Comparison of ENCODE assay signal across 9 cellular contexts in the genomic region with DNA sequence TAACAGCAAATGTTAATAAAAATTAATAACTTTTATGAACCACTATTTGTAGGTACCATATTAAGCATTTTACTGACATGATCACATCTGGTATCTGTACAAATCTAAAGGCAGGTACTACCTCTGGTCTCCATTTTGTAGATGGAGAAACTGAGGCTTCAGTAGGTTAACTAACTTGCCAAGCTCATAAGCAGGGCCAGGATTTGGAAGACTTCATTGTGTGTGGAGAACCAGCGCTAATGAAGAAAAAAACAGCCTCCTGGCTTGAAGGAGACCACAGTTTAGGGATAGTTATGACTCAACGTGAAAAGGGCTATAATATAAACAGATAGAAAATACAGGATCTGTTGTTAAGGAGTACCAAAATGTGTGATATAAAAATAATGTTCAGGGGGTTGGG. TPM values are rescaled to one million over a fixed set of nuclear protein-coding genes. Genes with fewer than 3 reads are reported as not detected.
DNase-seq lines count a peak whose midpoint lies in the region; ATAC-seq, FAIRE-seq and TF ChIP-seq lines count a peak whose summit lies in the region.
"Had no signal": no experiment of that assay in that cellular context is flagged by ENCODE, and none has a peak within 500 bp of the region (broad histone marks: within the 10 kb centered on the region; RNA-seq: fewer than 3 reads in every experiment).

No MANE protein-coding gene starts in this region.

- H3K4me3 ChIP-seq in GM12864 (ENCODE audit: low read depth, low read length) (peak overlapping the region; percentile 93; the same call in 1 of the 2 replicates), RWPE2 (ENCODE audit: severe bottlenecking) (peak overlapping the region; percentile 84), fibroblast of lung (replicated peaks in 1 of 4; ENCODE audit: control extremely low read depth in 1 of 4, insufficient read depth in 1 of 4, low read depth in 3 of 4, low read length in 4 of 4) (peak overlapping the region; percentile 64 to 94 (median 84)), rectal smooth muscle tissue (ENCODE audit: low read length) (peak overlapping the region; percentile 9)

- no peak for FAIRE-seq in RCC 7860 (lab: Jason Lieb, UNC)

- H3K27me3 ChIP-seq in RWPE2 (ENCODE audit: insufficient read depth, poor library complexity, severe bottlenecking) (no peaks in the 10 kb centered on the region), fibroblast of lung (ENCODE audit: control insufficient read depth, insufficient read depth, low read length) (no peaks in the 10 kb centered on the region), rectal smooth muscle tissue (ENCODE audit: control insufficient read depth, insufficient read depth, low read length) (no peaks in the 10 kb centered on the region)

- peaks cover 29% of the 10 kb centered on the region for H3K79me2 ChIP-seq in fibroblast of lung (ENCODE audit: control insufficient read depth, insufficient read depth, low read length)

- no peak overlapping the region for H2AFZ ChIP-seq in fibroblast of lung (ENCODE audit: low read length)

- H3K4me1 ChIP-seq in RWPE2 (ENCODE audit: insufficient read depth, poor library complexity, severe bottlenecking): peaks cover 12% of the 10 kb centered on the region
- no peaks in the 10 kb centered on the region for H3K4me1 ChIP-seq in fibroblast of lung (ENCODE audit: control insufficient read depth, extremely low read depth, insufficient read depth, low read length)
- peaks cover 4% of the 10 kb centered on the region for H3K4me1 ChIP-seq in rectal smooth muscle tissue (ENCODE audit: control insufficient read depth, insufficient read depth, low read length)

- H3K27ac ChIP-seq in RWPE2 (ENCODE audit: poor library complexity, severe bottlenecking) (no peak overlapping the region), fibroblast of lung (ENCODE audit: insufficient read depth, low read length) (no peak overlapping the region), rectal smooth muscle tissue (ENCODE audit: low read depth, low read length) (no peak overlapping the region)

- H3K9me3 ChIP-seq in RWPE2 (ENCODE audit: severe bottlenecking) (no peaks in the 10 kb centered on the region), fibroblast of lung (ENCODE audit: control insufficient read depth, insufficient read depth, low read depth, low read length) (no peaks in the 10 kb centered on the region)

- DNase-seq in GM12864 (ENCODE audit: low read depth) (no peak), RWPE2 (ENCODE audit: low spot score) (no peak), fibroblast of lung (ENCODE audit: low read depth in 2 of 2) (peak; percentile 6 to 26), NCI-H1105 treated with DMSO at 0.1 percent for 48 hours (lab: John Stamatoyannopoulos, UW) (no peak), RCC 7860 (ENCODE audit: low spot score) (no peak)
- DNase-seq in activated effector memory CD4-positive, alpha-beta T cell treated with anti-CD3 and anti-CD28 coated beads, Interleukin-2, amount 50 U/mL, for 16 hours: no peak
- no peak for DNase-seq in stimulated activated CD4-positive, alpha-beta T cell treated with anti-CD3 and anti-CD28 coated beads, Interleukin-4, amount 100 ng/mL, for 24 hours
- DNase-seq: activated CD4-positive, alpha-beta T cell treated with anti-CD3 and anti-CD28 coated beads, Interleukin-2, amount 50 U/mL, for 1 hour had no signal

- H3K36me3 ChIP-seq in RWPE2 (ENCODE audit: low read depth) (peaks cover 53% of the 10 kb centered on the region), fibroblast of lung (ENCODE audit: control insufficient read depth, insufficient read depth, low read length) (no peaks in the 10 kb centered on the region), rectal smooth muscle tissue (ENCODE audit: control insufficient read depth, insufficient read depth, low read length) (no peaks in the 10 kb centered on the region)

- H3K9ac ChIP-seq in fibroblast of lung (ENCODE audit: insufficient read depth, low read length): no peak overlapping the region
- no peak overlapping the region for H3K9ac ChIP-seq in rectal smooth muscle tissue (ENCODE audit: low read length)

- no peak for ATAC-seq in RWPE2 (ENCODE audit: low read depth)

- peak overlapping the region; percentile 93 for H3K4me2 ChIP-seq in fibroblast of lung (ENCODE audit: extremely low read depth, insufficient read depth, low read length)

- TF ChIP-seq CTCF in GM12864 (IDR thresholded peaks at IDR 0.05; ENCODE audit: low read depth, low read length, missing control alignments) (no peak), RWPE2 (IDR thresholded peaks at IDR 0.05; ENCODE audit: poor library complexity, severe bottlenecking) (no peak), fibroblast of lung (conservative IDR thresholded peaks at IDR 0.05 in 1 of 2, IDR thresholded peaks at IDR 0.05 in 1 of 2; ENCODE audit: low read depth in 1 of 2, low read length in 2 of 2) (no peak)

- H4K20me1 ChIP-seq in fibroblast of lung (ENCODE audit: control insufficient read depth, extremely low read depth, insufficient read depth, low read length): no peaks in the 10 kb centered on the region

RNA-seq across cellular contexts. Expression of gene NUP37, which starts 1.0 kb away (rescaled TPM):
- total RNA-seq in fibroblast of lung: 30.3 and 38.3 TPM in 2 replicates
- 61.9 and 81.0 TPM in 2 replicates for polyA plus RNA-seq in fibroblast of lung
- 32.0 and 42.3 TPM in 2 replicates for polyA plus RNA-seq in fibroblast of lung (2012)
- polyA minus RNA-seq in fibroblast of lung (ENCODE audit: low replicate concordance): 2.8 TPM in 1 of 2 replicates, not detected in the other

RNA-seq across cellular contexts. Expression of gene PARPBP, which starts 1.1 kb away (rescaled TPM):
- total RNA-seq in fibroblast of lung: 3.6 and 9.4 TPM in 2 replicates
- polyA plus RNA-seq in fibroblast of lung: 5.7 and 11.7 TPM in 2 replicates
- polyA plus RNA-seq in fibroblast of lung (2012): 3.3 and 7.0 TPM in 2 replicates
- 1.4 and 1.6 TPM in 2 replicates for polyA minus RNA-seq in fibroblast of lung (ENCODE audit: low replicate concordance)

RNA-seq across cellular contexts. Expression of gene WASHC3, which starts 57.1 kb away (rescaled TPM):
- total RNA-seq in fibroblast of lung: 108 and 149 TPM in 2 replicates
- 85.3 and 97.5 TPM in 2 replicates for polyA plus RNA-seq in fibroblast of lung
- 73.8 and 76.7 TPM in 2 replicates for polyA plus RNA-seq in fibroblast of lung (2012)
- 22.7 and 30.8 TPM in 2 replicates for polyA minus RNA-seq in fibroblast of lung (ENCODE audit: low replicate concordance)

Comparison
In these comparisons a context has a peak if more than half of its experiments do, and no peak if none do; other contexts are left out.
1. DNase-seq: peak in fibroblast of lung (2 of 2); none in GM12864 (single experiment), RWPE2 (single experiment), NCI-H1105 treated with DMSO at 0.1 percent for 48 hours (single experiment), activated effector memory CD4-positive, alpha-beta T cell treated with anti-CD3 and anti-CD28 coated beads, Interleukin-2, amount 50 U/mL, for 16 hours (single experiment), RCC 7860 (single experiment) and stimulated activated CD4-positive, alpha-beta T cell treated with anti-CD3 and anti-CD28 coated beads, Interleukin-4, amount 100 ng/mL, for 24 hours (single experiment).
2. H3K4me3 ChIP-seq: peak in every context shown above with its lines; median percentile 93 in GM12864; 84 in fibroblast of lung; 84 in RWPE2; 9 in rectal smooth muscle tissue.